ENCODE assay signal across 2 cellular contexts in the genomic region with DNA sequence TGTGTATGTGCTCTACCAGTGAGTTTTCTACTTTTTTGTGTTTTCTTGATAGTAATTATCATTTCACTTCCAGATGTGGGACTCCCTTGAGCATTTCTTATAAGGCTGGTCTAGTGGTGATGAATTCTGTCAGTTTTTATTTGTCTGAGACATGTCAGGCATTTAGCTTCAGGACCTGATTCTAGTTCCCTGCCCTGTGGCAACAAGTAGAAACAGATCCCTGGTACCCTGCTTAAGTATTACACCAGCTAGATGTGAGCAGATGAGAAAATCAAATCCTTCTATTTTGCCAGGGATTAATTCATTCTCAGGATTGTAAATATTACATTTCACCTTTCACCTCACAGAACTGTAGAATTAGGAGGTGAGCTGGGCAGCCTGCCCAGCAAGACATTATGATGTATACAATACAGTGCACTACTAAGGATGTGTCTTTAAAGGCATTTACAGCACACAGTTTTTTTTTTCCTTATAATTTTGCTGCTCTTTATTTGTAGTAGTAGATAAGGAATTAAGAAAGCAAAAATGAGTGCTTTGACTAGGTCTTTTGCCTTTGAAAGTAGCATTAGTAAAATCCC.
TF ChIP-seq lines count a peak whose summit lies in the region.

No MANE protein-coding gene starts in this region.

TF ChIP-seq in IMR-90, 13 proteins besides CTCF, POLR2A, EP300 and RAD21:
- TF ChIP-seq RFX5 (IDR thresholded peaks at IDR 0.05; ENCODE audit: low read depth, low read length) (no peak), CHD1 (IDR thresholded peaks at IDR 0.05; ENCODE audit: low read depth, low read length) (no peak), SMC3 (IDR thresholded peaks at IDR 0.05; ENCODE audit: low read depth, low read length) (no peak), MAFK (IDR thresholded peaks at IDR 0.05; ENCODE audit: low read depth, low read length) (no peak), MAZ (IDR thresholded peaks at IDR 0.05; ENCODE audit: borderline replicate concordance, low read depth, low read length) (no peak), MXI1 (IDR thresholded peaks at IDR 0.05; ENCODE audit: borderline replicate concordance, low read depth, low read length) (no peak), FOS (IDR thresholded peaks at IDR 0.05; ENCODE audit: low read depth, low read length) (no peak), USF2 (IDR thresholded peaks at IDR 0.05; ENCODE audit: low read depth, low read length) (no peak), NFE2L2 (IDR thresholded peaks at IDR 0.05; ENCODE audit: low read depth, low read length) (no peak), RCOR1 (IDR thresholded peaks at IDR 0.05; ENCODE audit: insufficient replicate concordance, low read length) (no peak), BHLHE40 (IDR thresholded peaks at IDR 0.05; ENCODE audit: low read depth, low read length) (no peak), CEBPB (IDR thresholded peaks at IDR 0.05; ENCODE audit: low read depth, low read length) (no peak)
- TF ChIP-seq, protein P1, sequence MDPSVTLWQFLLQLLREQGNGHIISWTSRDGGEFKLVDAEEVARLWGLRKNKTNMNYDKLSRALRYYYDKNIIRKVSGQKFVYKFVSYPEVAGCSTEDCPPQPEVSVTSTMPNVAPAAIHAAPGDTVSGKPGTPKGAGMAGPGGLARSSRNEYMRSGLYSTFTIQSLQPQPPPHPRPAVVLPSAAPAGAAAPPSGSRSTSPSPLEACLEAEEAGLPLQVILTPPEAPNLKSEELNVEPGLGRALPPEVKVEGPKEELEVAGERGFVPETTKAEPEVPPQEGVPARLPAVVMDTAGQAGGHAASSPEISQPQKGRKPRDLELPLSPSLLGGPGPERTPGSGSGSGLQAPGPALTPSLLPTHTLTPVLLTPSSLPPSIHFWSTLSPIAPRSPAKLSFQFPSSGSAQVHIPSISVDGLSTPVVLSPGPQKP (IDR thresholded peaks at IDR 0.05; ENCODE audit: borderline replicate concordance, low read depth, low read length), result no peak

TF ChIP-seq in HepG2, 621 proteins besides CTCF, POLR2A, EP300 and RAD21:
- TF ChIP-seq SNRNP70 (IDR thresholded peaks at IDR 0.05; ENCODE audit: low read depth, low read length) (no peak), ZNF337 (CRISPR knock-in tag; IDR thresholded peaks at IDR 0.05; ENCODE audit: borderline replicate concordance, low read depth) (peak; percentile 95; the same call in 1 of the 2 replicates)
